In the genomic region with DNA sequence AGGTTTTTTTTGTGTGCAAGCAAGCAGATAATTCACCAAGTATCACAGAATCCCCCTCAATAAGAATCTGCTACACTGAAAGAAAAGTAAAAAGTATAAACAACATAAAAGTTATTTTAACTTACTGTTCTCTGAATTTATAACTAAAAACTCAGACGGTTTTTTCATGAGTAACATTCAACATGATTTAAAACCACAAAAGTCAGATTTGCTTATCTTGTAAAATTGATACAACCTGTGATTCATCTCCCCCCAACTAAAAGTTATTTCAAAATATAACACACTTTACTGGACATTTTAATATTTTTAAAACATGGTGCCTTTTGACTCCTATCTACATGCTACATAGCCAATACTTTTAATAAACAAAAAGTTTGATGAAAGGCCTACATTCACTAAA, we compare ENCODE assay signal across 21 cellular contexts.
"Had no signal": no experiment of that assay in that cellular context is flagged by ENCODE, and none has a peak within 500 bp of the region (broad histone marks: within the 10 kb centered on the region; RNA-seq: fewer than 3 reads in every experiment).

No MANE protein-coding gene starts in this region.

- FAIRE-seq: urothelium cell line had no signal

- H3K4me3 Mint-ChIP-seq: mesothelial cell of epicardium; naive B cell; nephron; neural progenitor cell; stimulated activated memory B cell treated with anti-CD40 and anti-IgM and Interleukin-4, amounts not matched to agents 10 μg/mL and 1 μg/mL and 100 μg/mL, for 72 hours had no signal

- H3K36me3 Mint-ChIP-seq: naive B cell; stimulated activated memory B cell treated with anti-CD40 and anti-IgM and Interleukin-4, amounts not matched to agents 10 μg/mL and 1 μg/mL and 100 μg/mL, for 72 hours had no signal

- DNase-seq: dorsolateral prefrontal cortex; effector CD4-positive, alpha-beta T cell; foreskin keratinocyte; heart left ventricle; left cardiac atrium; left lung; mucosa of descending colon; naive B cell; psoas muscle; right cardiac atrium; sigmoid colon; stimulated activated CD4-positive, alpha-beta T cell treated with anti-CD3 and anti-CD28 coated beads, Interleukin-4, amount 100 ng/mL, for 4 hours; stimulated activated naive CD8-positive, alpha-beta T cell treated with anti-CD3 and anti-CD28 coated beads, Interleukin-15, Interleukin-2, amounts not matched to agents 100 U/mL and 50 U/mL, for 24 hours; substantia nigra; upper lobe of left lung had no signal

- H3K4me1 Mint-ChIP-seq: naive B cell; neural progenitor cell; stimulated activated memory B cell treated with anti-CD40 and anti-IgM and Interleukin-4, amounts not matched to agents 10 μg/mL and 1 μg/mL and 100 μg/mL, for 72 hours had no signal

- ATAC-seq: foreskin keratinocyte; gastroesophageal sphincter; heart left ventricle; left cardiac atrium; left lung; mucosa of descending colon; psoas muscle; right cardiac atrium; stimulated activated memory B cell treated with anti-CD40 and anti-IgM and Interleukin-4, amounts not matched to agents 10 μg/mL and 1 μg/mL and 100 μg/mL, for 72 hours; stimulated activated naive CD8-positive, alpha-beta T cell treated with anti-CD3 and anti-CD28 coated beads, Interleukin-15, Interleukin-2, amounts not matched to agents 100 U/mL and 50 U/mL, for 24 hours had no signal

- H3K27ac Mint-ChIP-seq: mesothelial cell of epicardium; naive B cell; neural progenitor cell; stimulated activated memory B cell treated with anti-CD40 and anti-IgM and Interleukin-4, amounts not matched to agents 10 μg/mL and 1 μg/mL and 100 μg/mL, for 72 hours had no signal

- H3K9me3 Mint-ChIP-seq: nephron; neural progenitor cell; stimulated activated memory B cell treated with anti-CD40 and anti-IgM and Interleukin-4, amounts not matched to agents 10 μg/mL and 1 μg/mL and 100 μg/mL, for 72 hours had no signal
